Comparison of ENCODE assay signal across 10 cellular contexts in the genomic region with DNA sequence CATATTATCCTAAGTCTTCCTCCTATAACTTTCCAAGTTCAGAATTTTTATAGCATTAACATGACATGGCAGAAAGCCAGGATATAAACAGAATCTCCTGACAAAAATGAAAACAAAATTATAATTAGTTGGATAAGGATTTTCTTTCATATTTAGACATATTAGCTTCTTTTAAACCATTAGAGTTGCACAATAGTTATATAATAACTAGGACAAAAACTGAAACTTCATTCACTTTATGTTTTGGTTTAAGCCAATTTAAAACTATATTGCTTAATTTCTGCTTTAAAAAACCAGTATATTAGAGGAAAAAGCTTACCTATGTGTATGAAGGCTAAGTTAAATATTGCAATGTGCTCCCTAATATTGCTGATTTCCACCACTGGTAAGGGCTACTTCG.
"Had no signal": no experiment of that assay in that cellular context is flagged by ENCODE, and none has a peak within 500 bp of the region (broad histone marks: within the 10 kb centered on the region; RNA-seq: fewer than 3 reads in every experiment).

No MANE protein-coding gene starts in this region.

- H3K27ac ChIP-seq: GM23248 had no signal

- H2AFZ ChIP-seq: GM23248, GM23338 had no signal

- DNase-seq: GM23248, GOT3, H7, H9, HCEC 1CT, HFFc6 had no signal

- ATAC-seq: GM23338, HCT116 had no signal

- H3K36me3 ChIP-seq: HAP-1 had no signal

- H3K9me3 ChIP-seq: HAP-1 had no signal

- H3K4me3 ChIP-seq: GM23248, GM23338, HAP-1 had no signal

- H3K9ac ChIP-seq: GM23248 had no signal

- H3K4me2 ChIP-seq: GM23338 had no signal

- FAIRE-seq: H1 had no signal
